In the genomic region with DNA sequence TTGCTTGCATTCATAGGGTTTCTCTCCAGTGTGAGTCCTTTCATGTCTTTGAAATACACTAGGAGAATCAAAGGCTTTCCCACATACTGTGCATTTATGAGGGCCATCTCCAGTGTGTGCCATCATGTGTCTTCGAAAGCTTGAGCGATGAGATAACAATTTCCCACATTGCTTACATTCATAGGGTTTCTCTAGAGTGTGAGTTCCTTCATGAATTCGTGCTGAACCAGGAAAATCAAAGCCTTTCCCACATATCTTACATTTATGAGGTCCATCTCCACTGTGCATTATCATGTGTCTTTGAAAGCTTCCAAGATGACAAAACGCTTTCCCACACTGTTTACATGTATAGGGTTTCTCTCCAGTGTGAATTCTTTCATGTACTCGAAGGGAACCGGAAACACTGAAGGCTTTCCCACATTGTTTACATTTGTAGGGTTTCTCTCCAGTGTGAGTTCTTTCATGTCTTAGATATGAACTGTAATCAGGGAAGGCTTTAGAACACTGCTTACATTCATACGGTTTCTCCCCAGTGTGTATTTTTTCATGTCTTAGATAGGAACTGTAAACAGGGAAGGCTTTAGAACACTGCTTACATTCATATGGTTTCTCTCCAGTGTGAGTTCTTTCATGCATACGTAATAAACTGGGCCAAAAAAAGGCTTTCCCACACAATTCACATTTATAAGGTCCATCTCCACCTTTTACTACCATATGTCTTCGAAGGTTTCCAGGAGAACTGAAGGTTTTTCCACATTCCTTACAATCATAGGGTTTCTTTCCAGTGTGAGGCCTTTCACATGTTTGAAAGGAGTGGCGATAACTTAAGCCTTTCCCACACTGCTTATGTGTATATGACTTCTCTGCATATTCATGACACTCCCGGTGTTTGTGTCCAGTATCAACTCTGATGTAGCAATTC, we compare ENCODE assay signal across 27 cellular contexts. TPM values are rescaled to one million over a fixed set of nuclear protein-coding genes. Genes with fewer than 3 reads are reported as not detected.
DNase-seq lines count a peak whose midpoint lies in the region; ATAC-seq, FAIRE-seq and TF ChIP-seq lines count a peak whose summit lies in the region.
"Had no signal": no experiment of that assay in that cellular context is flagged by ENCODE, and none has a peak within 500 bp of the region (broad histone marks: within the 10 kb centered on the region; RNA-seq: fewer than 3 reads in every experiment).

No MANE protein-coding gene starts in this region.

- POLR2A ChIA-PET in HCT116 (lab: Charles Lee), result no interaction called here

- H3K79me2 ChIP-seq in HCT116 (ENCODE audit: insufficient read depth, low read length) (no peaks in the 10 kb centered on the region), SU-DHL-6 (ENCODE audit: insufficient read depth, low read length) (peaks cover 26% of the 10 kb centered on the region)

- H3K27me3 ChIP-seq in HCT116 (ENCODE audit: insufficient read depth, low read length) (no peaks in the 10 kb centered on the region), SU-DHL-6 (ENCODE audit: low read length) (no peaks in the 10 kb centered on the region), colonic mucosa (no peaks in the 10 kb centered on the region)
- H3K27me3 ChIP-seq: foreskin keratinocyte, left lung, MG63, upper lobe of left lung had no signal

- H2AFZ ChIP-seq in HCT116 (ENCODE audit: low read depth, low read length, poor library complexity, severe bottlenecking) (no peak overlapping the region), SU-DHL-6 (ENCODE audit: low read depth, low read length, severe bottlenecking) (no peak overlapping the region)
- H2AFZ ChIP-seq: parathyroid adenoma had no signal

- no peak overlapping the region for H3K4me3 ChIP-seq in HCT116 (replicated peaks in 1 of 2; ENCODE audit: low read depth in 1 of 2, low read length in 2 of 2)
- H3K4me3 ChIP-seq in SU-DHL-6 (ENCODE audit: insufficient read depth, low read length, poor library complexity, severe bottlenecking), result peak overlapping the region; percentile 15
- H3K4me3 ChIP-seq in colonic mucosa, result no peak overlapping the region
- H3K4me3 ChIP-seq: left lung, MG63, upper lobe of left lung had no signal

- H3K4me1 ChIP-seq in HCT116 (ENCODE audit: control insufficient read depth in 1 of 2, insufficient read depth in 2 of 2, low read length in 2 of 2), result no peaks in the 10 kb centered on the region
- no peaks in the 10 kb centered on the region for H3K4me1 ChIP-seq in colonic mucosa
- H3K4me1 ChIP-seq: foreskin keratinocyte, left lung, parathyroid adenoma, upper lobe of left lung had no signal

- H3K4me3 Mint-ChIP-seq in endothelial cell (ENCODE audit: unreplicated experiment) (peak overlapping the region; percentile 82), osteocyte (ENCODE audit: unreplicated experiment) (no peak overlapping the region)
- H3K4me3 Mint-ChIP-seq: activated CD8-positive, alpha-beta memory T cell treated with anti-CD3 and anti-CD28 coated beads, Interleukin-2, amount 10 ng/mL, durations not matched to agents 7 days and 5 days; activated naive CD4-positive, alpha-beta T cell treated with anti-CD3 and anti-CD28 coated beads, Interleukin-2, amount 10 ng/mL, durations not matched to agents 7 days and 5 days; activated T-helper 1 cell treated with anti-CD3 and anti-CD28 coated beads, Interleukin-12 subunit alpha, Interleukin-12 subunit beta, Interleukin-2, Interleukin-4 antibody, amounts not matched to agents 30 ng/mL and 10 ng/mL and 1 ng/mL, durations not matched to agents 14 hours and 24 hours and 36 hours; CD4-positive, CD25-positive, alpha-beta regulatory T cell; nephron progenitor cell had no signal

- RAD21 ChIA-PET in HCT116 (lab: Charles Lee; ENCODE audit: low non-redundant PET in 1 of 2, low total read pairs in 2 of 2, uncharacterized antibody in 2 of 2, unreplicated experiment in 2 of 2), result no interaction called here

- no peak for FAIRE-seq in RCC 7860 (lab: Jason Lieb, UNC)
- FAIRE-seq: G401.6, GM18507 had no signal

- H3K27me3 Mint-ChIP-seq in endothelial cell (ENCODE audit: unreplicated experiment), result no peaks in the 10 kb centered on the region
- no peaks in the 10 kb centered on the region for H3K27me3 Mint-ChIP-seq in osteocyte (ENCODE audit: unreplicated experiment)
- H3K27me3 Mint-ChIP-seq: activated CD8-positive, alpha-beta memory T cell treated with anti-CD3 and anti-CD28 coated beads, Interleukin-2, amount 10 ng/mL, durations not matched to agents 7 days and 5 days; activated naive CD4-positive, alpha-beta T cell treated with anti-CD3 and anti-CD28 coated beads, Interleukin-2, amount 10 ng/mL, durations not matched to agents 7 days and 5 days; CD4-positive, CD25-positive, alpha-beta regulatory T cell had no signal

- no peaks in the 10 kb centered on the region for H3K4me1 Mint-ChIP-seq in endothelial cell (ENCODE audit: unreplicated experiment)
- H3K4me1 Mint-ChIP-seq in osteocyte (ENCODE audit: unreplicated experiment), result no peaks in the 10 kb centered on the region
- H3K4me1 Mint-ChIP-seq: activated CD8-positive, alpha-beta memory T cell treated with anti-CD3 and anti-CD28 coated beads, Interleukin-2, amount 10 ng/mL, durations not matched to agents 7 days and 5 days; activated naive CD4-positive, alpha-beta T cell treated with anti-CD3 and anti-CD28 coated beads, Interleukin-2, amount 10 ng/mL, durations not matched to agents 7 days and 5 days; nephron progenitor cell had no signal

- H3K36me3 Mint-ChIP-seq in endothelial cell (ENCODE audit: low read depth, unreplicated experiment) (peaks cover 72% of the 10 kb centered on the region), osteocyte (ENCODE audit: unreplicated experiment) (peaks cover 67% of the 10 kb centered on the region)

- no peaks in the 10 kb centered on the region for H3F3A ChIP-seq in SU-DHL-6 (ENCODE audit: insufficient read depth)

- H3K9me3 Mint-ChIP-seq in endothelial cell (ENCODE audit: unreplicated experiment) (peaks cover 49% of the 10 kb centered on the region), osteocyte (ENCODE audit: unreplicated experiment) (peaks cover 60% of the 10 kb centered on the region)

- TF ChIP-seq RAD21 in HCT116 (IDR thresholded peaks at IDR 0.05; ENCODE audit: low read depth), result no peak

- H3K27ac Mint-ChIP-seq in endothelial cell (ENCODE audit: unreplicated experiment) (no peak overlapping the region), osteocyte (ENCODE audit: unreplicated experiment) (no peak overlapping the region)
- H3K27ac Mint-ChIP-seq: activated CD8-positive, alpha-beta memory T cell treated with anti-CD3 and anti-CD28 coated beads, Interleukin-2, amount 10 ng/mL, durations not matched to agents 7 days and 5 days; activated naive CD4-positive, alpha-beta T cell treated with anti-CD3 and anti-CD28 coated beads, Interleukin-2, amount 10 ng/mL, durations not matched to agents 7 days and 5 days; activated T-helper 1 cell treated with anti-CD3 and anti-CD28 coated beads, Interleukin-12 subunit alpha, Interleukin-12 subunit beta, Interleukin-2, Interleukin-4 antibody, amounts not matched to agents 30 ng/mL and 10 ng/mL and 1 ng/mL, durations not matched to agents 14 hours and 24 hours and 36 hours; CD4-positive, CD25-positive, alpha-beta regulatory T cell; nephron progenitor cell had no signal

- H4K20me1 ChIP-seq in HCT116 (ENCODE audit: insufficient read depth) (no peaks in the 10 kb centered on the region), SU-DHL-6 (ENCODE audit: low read depth, low read length) (no peaks in the 10 kb centered on the region)

- TF ChIP-seq POLR2A in HCT116 (IDR thresholded peaks at IDR 0.05; ENCODE audit: borderline replicate concordance, extremely low read depth, insufficient read depth, insufficient read length), result no peak

- no peak overlapping the region for H3K4me2 ChIP-seq in HCT116 (ENCODE audit: low read length)
- H3K4me2 ChIP-seq in SU-DHL-6 (ENCODE audit: low read depth, low read length, poor library complexity, severe bottlenecking), result no peak overlapping the region

- no TSS peak for BruUV-seq in HCT116 (replicated peaks; lab: Mats Ljungman, UMichigan)

- H3K9me2 ChIP-seq in HCT116 (ENCODE audit: insufficient read depth) (no peaks in the 10 kb centered on the region), SU-DHL-6 (replicated peaks; ENCODE audit: insufficient read depth, low read length) (no peaks in the 10 kb centered on the region)

- TF ChIP-seq CTCF in HCT116 (IDR thresholded peaks at IDR 0.05 in 2 of 3, conservative IDR thresholded peaks at IDR 0.05 in 1 of 3; ENCODE audit: borderline replicate concordance in 1 of 3, insufficient read depth in 1 of 3, low read depth in 2 of 3, low read length in 2 of 3) (no peak), SU-DHL-6 (IDR thresholded peaks at IDR 0.05; ENCODE audit: insufficient read depth, low read length, poor library complexity, severe bottlenecking) (no peak), endothelial cell (IDR thresholded peaks at IDR 0.05; ENCODE audit: unreplicated experiment) (no peak), osteocyte (IDR thresholded peaks at IDR 0.05) (no peak), colonic mucosa (IDR thresholded peaks at IDR 0.05) (no peak)

- no peak for ATAC-seq in HCT116
- ATAC-seq: activated CD8-positive, alpha-beta memory T cell treated with anti-CD3 and anti-CD28 coated beads, Interleukin-2, amount 10 ng/mL, durations not matched to agents 7 days and 5 days; foreskin keratinocyte; left lung; sciatic nerve had no signal

- no peak overlapping the region for H3K27ac ChIP-seq in HCT116 (ENCODE audit: low read depth, low read length)
- H3K27ac ChIP-seq in SU-DHL-6 (ENCODE audit: low read depth, low read length), result no peak overlapping the region
- H3K27ac ChIP-seq in colonic mucosa, result no peak overlapping the region
- H3K27ac ChIP-seq: foreskin keratinocyte, left lung, parathyroid adenoma, upper lobe of left lung had no signal

- DNase-seq in HCT116 (ENCODE audit: low read depth, low spot score), result no peak
- no peak for DNase-seq in endothelial cell (ENCODE audit: low spot score)
- DNase-seq in osteocyte (ENCODE audit: extremely low spot score, unreplicated experiment), result peak; percentile 6
- DNase-seq in T-helper 2 cell, result no peak
- DNase-seq in DMS153 (lab: John Stamatoyannopoulos, UW), result no peak
- DNase-seq in colonic mucosa, result no peak
- no peak for DNase-seq in RCC 7860 (ENCODE audit: low spot score)
- DNase-seq: activated CD4-positive, alpha-beta T cell treated with anti-CD3 and anti-CD28 coated beads, Interleukin-2, amount 50 U/mL, for 1 hour; activated CD8-positive, alpha-beta memory T cell treated with anti-CD3 and anti-CD28 coated beads, Interleukin-2, amount 10 ng/mL, durations not matched to agents 7 days and 5 days; activated naive CD4-positive, alpha-beta T cell treated with anti-CD3 and anti-CD28 coated beads, Interleukin-2, amount 10 ng/mL, durations not matched to agents 7 days and 5 days; aorta; CD4-positive, CD25-positive, alpha-beta regulatory T cell; cerebellar nuclear complex; left lung; MG63; NCI-H1417; NCI-H2081 treated with DMSO at 0.1 percent for 48 hours; NCI-H510A; nephron progenitor cell; upper lobe of left lung had no signal

- H3K9ac ChIP-seq in HCT116 (ENCODE audit: low read length), result no peak overlapping the region
- H3K9ac ChIP-seq in SU-DHL-6 (ENCODE audit: low read length), result no peak overlapping the region
- H3K9ac ChIP-seq in colonic mucosa (ENCODE audit: low read depth in 2 of 2, low read length in 2 of 2), result no peak overlapping the region
- H3K9ac ChIP-seq: parathyroid adenoma had no signal

- H3K36me3 ChIP-seq in HCT116 (ENCODE audit: control insufficient read depth in 1 of 2, insufficient read depth in 2 of 2, low read length in 2 of 2), result peaks cover 0 to 15% of the 10 kb centered on the region in 2 experiments; a peak in 1 of 4 replicates
- peaks cover 61% of the 10 kb centered on the region for H3K36me3 ChIP-seq in SU-DHL-6 (ENCODE audit: low read length)
- peaks cover 18% of the 10 kb centered on the region for H3K36me3 ChIP-seq in colonic mucosa

- H3K9me3 ChIP-seq in HCT116 (ENCODE audit: control insufficient read depth in 1 of 2, insufficient read depth in 1 of 2, low read depth in 1 of 2, low read length in 2 of 2), result peaks cover 40 to 44% of the 10 kb centered on the region in 2 experiments; a peak in 3 of 4 replicates
- H3K9me3 ChIP-seq in SU-DHL-6 (ENCODE audit: insufficient read depth, low read length), result peaks cover 52% of the 10 kb centered on the region
- H3K9me3 ChIP-seq in colonic mucosa, result peaks cover 29% of the 10 kb centered on the region

- intact Hi-C loops in HCT116 (cut with micrococcal nuclease), result no loop called here
- intact Hi-C loops in colonic mucosa (cut with DNase I), result no loop called here

- CTCF ChIA-PET in HCT116 (lab: Charles Lee), result no interaction called here

RNA-seq across cellular contexts. Expression of a gene that starts 21.4 kb away (rescaled TPM):
- 3.6 TPM for total RNA-seq in HCT116 (2021; ENCODE audit: unreplicated experiment)
- 1.4 and 2.6 TPM in 2 replicates for polyA plus RNA-seq in HCT116 (2012)
- 7.0 TPM for total RNA-seq in endothelial cell (ENCODE audit: unreplicated experiment)
- total RNA-seq in osteocyte, result 7.0 and 7.8 TPM in 2 replicates
- 10 to 100 TPM; 13.8 to 15.4 TPM for total RNA-seq in colonic mucosa
